In genomic region chr11:30322826-30323710, GRCh38 we compare ENCODE assay signal across 8 cellular contexts. TPM values are rescaled to one million over a fixed set of nuclear protein-coding genes. Genes with fewer than 3 reads are reported as not detected.
A peak's percentile ranks its signal among the peaks of the same experiment; 100 is the strongest.
DNase-seq lines count a peak whose midpoint lies in the region; ATAC-seq, FAIRE-seq and TF ChIP-seq lines count a peak whose summit lies in the region.

TSS of gene ARL14EP (plus strand) at chr11:30323104. CDS start at chr11:30330949, 7,845 bp downstream.

- H3K4me1 ChIP-seq in ACC112 (ENCODE audit: control insufficient read depth, insufficient read depth, low read length, unreplicated experiment): peaks cover 27% of the 10 kb centered on the region
- no peaks in the 10 kb centered on the region for H3K4me1 ChIP-seq in mammary epithelial cell (ENCODE audit: insufficient read depth, low read length)
- H3K4me1 ChIP-seq in iPS-20b (ENCODE audit: insufficient read depth, low read length): peaks cover 18% of the 10 kb centered on the region
- H3K4me1 ChIP-seq in small intestine (ENCODE audit: control insufficient read depth in 2 of 2, insufficient read depth in 1 of 2, low read depth in 1 of 2, low read length in 1 of 2): peaks cover 0 to 6% of the 10 kb centered on the region in 2 donors

- FAIRE-seq in small intestine (lab: Jason Lieb, UNC): no peak

- intact Hi-C loops in mammary epithelial cell (cut with micrococcal nuclease): no loop called here

- H3K4me2 ChIP-seq in mammary epithelial cell (ENCODE audit: insufficient read depth, low read depth, low read length): peak within 1 kb of the TSS; percentile 87

- no peaks in the 10 kb centered on the region for H4K20me1 ChIP-seq in mammary epithelial cell (ENCODE audit: insufficient read depth, low read length)

- H2AFZ ChIP-seq in ACC112 (ENCODE audit: low read length, unreplicated experiment) (peak within 1 kb of the TSS; percentile 91), mammary epithelial cell (ENCODE audit: low read depth, low read length) (peak within 1 kb of the TSS; percentile 97)

- ATAC-seq in GM18870 (IDR thresholded peaks at IDR 0.05; ENCODE audit: unreplicated experiment) (peak; percentile 95), HG03135 (IDR thresholded peaks at IDR 0.05; ENCODE audit: unreplicated experiment) (peak; percentile 98)

- H3K9ac ChIP-seq in mammary epithelial cell (ENCODE audit: insufficient read depth, low read length) (peak within 1 kb of the TSS; percentile 92), iPS-20b (ENCODE audit: low read depth, low read length) (peak within 1 kb of the TSS; percentile 94)

- TF ChIP-seq CTCF in WERI-Rb-1 (IDR thresholded peaks at IDR 0.05; ENCODE audit: low read depth, low read length) (no peak), mammary epithelial cell (conservative IDR thresholded peaks at IDR 0.05 in 1 of 2, IDR thresholded peaks at IDR 0.05 in 1 of 2; ENCODE audit: extremely low read depth in 1 of 2, insufficient read depth in 1 of 2, low read depth in 1 of 2, low read length in 2 of 2) (no peak)

- dilution Hi-C loops in mammary epithelial cell (cut with HindIII; ENCODE audit: low sequenced_read_pairs): no loop called here

- TSS peak; percentile 60 for BruUV-seq in mammary epithelial cell (replicated peaks; lab: Mats Ljungman, UMichigan)

- in situ Hi-C loops in mammary epithelial cell (cut with MboI; ENCODE audit: low sequenced_read_pairs in 2 of 2): no loop called here

- 3% methylated on average over 30 of the region's 51 CpGs for WGBS in mammary epithelial cell (ENCODE audit: low coverage, missing lambda C conversion rate)
- 0 to 1% (median 1%) methylated on average over 42 to 51 of the region's 51 CpGs for WGBS in small intestine, 3 donors

- H3K27me3 ChIP-seq in ACC112 (ENCODE audit: insufficient read depth, low read length) (no peaks in the 10 kb centered on the region), WERI-Rb-1 (ENCODE audit: insufficient read depth, low read depth, severe bottlenecking) (no peaks in the 10 kb centered on the region), mammary epithelial cell (ENCODE audit: insufficient read depth, low read length) (no peaks in the 10 kb centered on the region), iPS-20b (ENCODE audit: insufficient read depth, low read length) (peaks cover 13% of the 10 kb centered on the region; the same call in 1 of the 2 replicates), small intestine (ENCODE audit: control insufficient read depth in 2 of 2, insufficient read depth in 2 of 2, low read length in 2 of 2) (peaks cover 0 to 3% of the 10 kb centered on the region in 2 donors)

- H3K9me3 ChIP-seq in WERI-Rb-1 (ENCODE audit: severe bottlenecking) (no peaks in the 10 kb centered on the region), mammary epithelial cell (replicated peaks; ENCODE audit: insufficient read depth, low read length) (no peaks in the 10 kb centered on the region), iPS-20b (ENCODE audit: insufficient read depth, low read depth, low read length) (no peaks in the 10 kb centered on the region), small intestine (ENCODE audit: control insufficient read depth, low read depth) (no peaks in the 10 kb centered on the region)

- CTCF ChIA-PET in mammary epithelial cell (lab: Charles Lee; ENCODE audit: low non-redundant PET): interaction anchor here (0.6 to 1.0 kb wide), 4 partner anchors 17 to 894 kb away, joined by 3 to 4 read pairs (median 4); no protein-coding TSS in a partner anchor

- H3K4me3 ChIP-seq in ACC112 (ENCODE audit: low read depth, low read length): peak within 1 kb of the TSS; percentile 96
- H3K4me3 ChIP-seq in WERI-Rb-1 (ENCODE audit: low read depth, low read length): peak within 1 kb of the TSS; percentile 72
- peak within 1 kb of the TSS; percentile 67 to 96 (median 82) for H3K4me3 ChIP-seq in mammary epithelial cell (replicated peaks in 1 of 3; ENCODE audit: insufficient read depth in 1 of 3, low read depth in 2 of 3, low read length in 3 of 3)
- H3K4me3 ChIP-seq in iPS-20b (ENCODE audit: low read length): peak within 1 kb of the TSS; percentile 94
- peak within 1 kb of the TSS; percentile 79 to 95 for H3K4me3 ChIP-seq in small intestine (ENCODE audit: low read depth in 1 of 2, low read length in 2 of 2)

- H3K27ac ChIP-seq in ACC112 (ENCODE audit: low read depth, low read length) (peak within 1 kb of the TSS; percentile 68; the same call in 1 of the 2 replicates), WERI-Rb-1 (peak within 1 kb of the TSS; percentile 85), mammary epithelial cell (ENCODE audit: insufficient read depth, low read depth, low read length) (peak within 1 kb of the TSS; percentile 88), iPS-20b (ENCODE audit: low read length) (peak within 1 kb of the TSS; percentile 76), small intestine (ENCODE audit: low read depth in 1 of 2, low read length in 1 of 2) (peak within 1 kb of the TSS; percentile 87 to 93)

- H3K79me2 ChIP-seq in ACC112 (ENCODE audit: control insufficient read depth, insufficient read depth, low read length, unreplicated experiment) (peaks cover 47% of the 10 kb centered on the region), mammary epithelial cell (ENCODE audit: insufficient read depth, low read length) (peaks cover 44% of the 10 kb centered on the region)

- DNase-seq in NCI-H2196 treated with DMSO at 0.1 percent for 48 hours (lab: John Stamatoyannopoulos, UW; ENCODE audit: unreplicated experiment): peak; percentile 87
- peak; percentile 94 for DNase-seq in WERI-Rb-1
- DNase-seq in mammary epithelial cell: peak; percentile 95
- DNase-seq in small intestine: peak; percentile 94

- H3K36me3 ChIP-seq in ACC112 (ENCODE audit: insufficient read depth, low read length) (no peaks in the 10 kb centered on the region), WERI-Rb-1 (no peaks in the 10 kb centered on the region; the same call in 1 of the 2 replicates), mammary epithelial cell (ENCODE audit: insufficient read depth, low read length) (no peaks in the 10 kb centered on the region), iPS-20b (ENCODE audit: insufficient read depth, low read depth, low read length) (peaks cover 9% of the 10 kb centered on the region; the same call in 1 of the 2 replicates), small intestine (ENCODE audit: control insufficient read depth in 2 of 2, insufficient read depth in 2 of 2, low read length in 2 of 2) (no peaks in the 10 kb centered on the region)

RNA-seq across cellular contexts. Expression of gene ARL14EP, which starts in this region (rescaled TPM):
- 10 to 100 TPM; 16.3 to 22.9 TPM for total RNA-seq in mammary epithelial cell
- polyA plus RNA-seq in mammary epithelial cell (11.4 TPM), small intestine (1 to 10 TPM; 4.5 to 9.2 (median 8.4) TPM)
- 8.2 TPM for polyA minus RNA-seq in mammary epithelial cell

Comparison
In these comparisons a context has a peak if more than half of its experiments do, and no peak if none do; other contexts are left out.
1. Peak in every context shown above with its lines: DNase-seq, ATAC-seq, H3K4me3 ChIP-seq and H3K27ac ChIP-seq.